In genomic region chr2:115129502-115129901, GRCh38 we compare ENCODE assay signal across 1 cellular context.
A peak's percentile ranks its signal among the peaks of the same experiment; 100 is the strongest.
TF ChIP-seq lines count a peak whose summit lies in the region.

No MANE protein-coding gene starts in this region.

TF ChIP-seq in H1, 55 proteins besides CTCF, POLR2A, EP300 and RAD21 (continued from another document):
- TF ChIP-seq CHD7 (IDR thresholded peaks at IDR 0.05; ENCODE audit: insufficient replicate concordance, low read length) (no peak), MAFK (IDR thresholded peaks at IDR 0.05; ENCODE audit: low read depth, low read length) (peak; percentile 86), BACH1 (IDR thresholded peaks at IDR 0.05; ENCODE audit: low read length) (peak; percentile 95), RNF2 (IDR thresholded peaks at IDR 0.05; ENCODE audit: borderline replicate concordance, low read depth, low read length, missing control alignments, poor library complexity, severe bottlenecking) (no peak)
